Comparison of ENCODE assay signal across 17 cellular contexts in genomic region chr15:22962611-22963010, GRCh38. TPM values are rescaled to one million over a fixed set of nuclear protein-coding genes. Genes with fewer than 3 reads are reported as not detected.
DNase-seq lines count a peak whose midpoint lies in the region; ATAC-seq, FAIRE-seq and TF ChIP-seq lines count a peak whose summit lies in the region.
"Had no signal": no experiment of that assay in that cellular context is flagged by ENCODE, and none has a peak within 500 bp of the region (broad histone marks: within the 10 kb centered on the region; RNA-seq: fewer than 3 reads in every experiment).

No MANE protein-coding gene starts in this region.

- H3K4me3 ChIP-seq in Panc1 (ENCODE audit: low read depth in 2 of 2, low read length in 2 of 2) (no peak overlapping the region), body of pancreas (no peak overlapping the region), upper lobe of left lung (no peak overlapping the region)

- WGBS in body of pancreas, 2 donors, result 93 to 99% methylated on average over 12 of the region's 12 CpGs
- 94 to 97% methylated on average over 12 of the region's 12 CpGs for WGBS in upper lobe of left lung, 2 donors

- intact Hi-C loops in Panc1 (cut with micrococcal nuclease; ENCODE audit: unreplicated experiment), result no loop called here
- intact Hi-C loops in body of pancreas (cut with DNase I), result no loop called here
- intact Hi-C loops in posterior vena cava (cut with DNase I), result no loop called here

- no peak for TF ChIP-seq EP300 in upper lobe of left lung (IDR thresholded peaks at IDR 0.05)

- CTCF ChIA-PET in Panc1 (lab: Charles Lee), result no interaction called here

- H3K4me1 ChIP-seq in Panc1 (ENCODE audit: control insufficient read depth, insufficient read depth, low read length) (peaks cover 43% of the 10 kb centered on the region), body of pancreas (peaks cover 60% of the 10 kb centered on the region), upper lobe of left lung (peaks cover 58 to 65% (median 62%) of the 10 kb centered on the region in 4 donors)

- TF ChIP-seq CTCF in Panc1 (IDR thresholded peaks at IDR 0.05), result no peak
- TF ChIP-seq CTCF in body of pancreas (IDR thresholded peaks at IDR 0.05), result no peak
- no peak for TF ChIP-seq CTCF in upper lobe of left lung (IDR thresholded peaks at IDR 0.05)

- in situ Hi-C loops in Panc1 (cut with HindIII; ENCODE audit: low pct_unique_long_range_greater_than_20kb, low sequenced_read_pairs), result no loop called here

- ATAC-seq in Panc1, result no peak
- no peak for ATAC-seq in body of pancreas
- no peak for ATAC-seq in upper lobe of left lung (ENCODE audit: low FRiP score in 2 of 2)
- ATAC-seq in GM18907 (IDR thresholded peaks at IDR 0.05; ENCODE audit: unreplicated experiment), result no peak
- ATAC-seq: CD8-positive, alpha-beta T cell had no signal

- POLR2A ChIA-PET in Panc1 (lab: Charles Lee), result interaction anchor here (1.0 kb wide), 1 partner anchor 12 kb away, joined by 4 read pairs; no protein-coding TSS in a partner anchor

- H3K36me3 ChIP-seq in Panc1 (ENCODE audit: control insufficient read depth, insufficient read depth, low read length) (no peaks in the 10 kb centered on the region), body of pancreas (replicated peaks in 1 of 2; ENCODE audit: insufficient read depth in 1 of 2, low read depth in 2 of 2) (no peaks in the 10 kb centered on the region), upper lobe of left lung (no peaks in the 10 kb centered on the region)

- TF ChIP-seq POLR2A in body of pancreas (IDR thresholded peaks at IDR 0.05) (no peak), upper lobe of left lung (IDR thresholded peaks at IDR 0.05) (no peak)

- no peak for FAIRE-seq in HTR-8/SVneo (lab: Jason Lieb, UNC)
- FAIRE-seq: D721Med had no signal

- H3K27ac ChIP-seq in Panc1 (ENCODE audit: low read length) (no peak overlapping the region), body of pancreas (peak overlapping the region; percentile 15 to 80 (median 70)), upper lobe of left lung (peak overlapping the region; percentile 48 to 75 (median 68))

- BruUV-seq in Panc1 (replicated peaks; lab: Mats Ljungman, UMichigan), result TSS peak; percentile 77

- H3K9me3 ChIP-seq in Panc1 (ENCODE audit: control insufficient read depth, insufficient read depth, low read depth, low read length), result no peaks in the 10 kb centered on the region
- H3K9me3 ChIP-seq in body of pancreas, result no peaks in the 10 kb centered on the region
- no peaks in the 10 kb centered on the region for H3K9me3 ChIP-seq in upper lobe of left lung

- no peak for DNase-seq in Panc1 (ENCODE audit: low read depth, low spot score)
- no peak for DNase-seq in body of pancreas
- peak; percentile 66 for DNase-seq in posterior vena cava (ENCODE audit: low spot score)
- no peak for DNase-seq in upper lobe of left lung
- DNase-seq in HTR-8/SVneo (ENCODE audit: insufficient read length, low spot score), result no peak
- no peak for DNase-seq in NCI-H510A (lab: John Stamatoyannopoulos, UW)
- DNase-seq: CD8-positive, alpha-beta T cell; DND-41; GDM1; KG1; NCI-H1092; NCI-H345; NCI-H69; PC-3; SHP77 had no signal

- no peaks in the 10 kb centered on the region for H3K27me3 ChIP-seq in Panc1 (ENCODE audit: control insufficient read depth, insufficient read depth, low read length)
- H3K27me3 ChIP-seq in body of pancreas, result no peaks in the 10 kb centered on the region
- no peaks in the 10 kb centered on the region for H3K27me3 ChIP-seq in upper lobe of left lung

RNA-seq across cellular contexts. Expression of gene CYFIP1, which starts 17.6 kb away (rescaled TPM):
- total RNA-seq in Panc1 (2021; ENCODE audit: unreplicated experiment), result 159 TPM
- polyA plus RNA-seq in Panc1 (2012; ENCODE audit: insufficient read length), result 137 TPM
- total RNA-seq in body of pancreas, result 10 to 100 TPM; 68.5 to 68.6 TPM
- 100 to 1,000 TPM; 116 to 119 TPM for total RNA-seq in posterior vena cava
- 100 to 1,000 TPM; 100 to 171 (median 136) TPM for total RNA-seq in upper lobe of left lung
